Comparison of ENCODE assay signal across 8 cellular contexts in genomic region chr3:149507491-149508324, GRCh38. TPM values are rescaled to one million over a fixed set of nuclear protein-coding genes. Genes with fewer than 3 reads are reported as not detected.
DNase-seq lines count a peak whose midpoint lies in the region; ATAC-seq, FAIRE-seq and TF ChIP-seq lines count a peak whose summit lies in the region.

No MANE protein-coding gene starts in this region.

- H3K27ac ChIP-seq in GM12878 (ENCODE audit: control insufficient read depth, insufficient read depth), result no peak overlapping the region

- intact Hi-C loops in CD14-positive monocyte (cut with micrococcal nuclease), result no loop called here
- intact Hi-C loops in GM12878 (cut with micrococcal nuclease; ENCODE audit: unreplicated experiment), result no loop called here

- TF ChIP-seq POLR2A in GM12878 (IDR thresholded peaks at IDR 0.05; ENCODE audit: low read depth, low read length), result no peak

- POLR2A ChIA-PET in GM12878 (lab: Charles Lee), result no interaction called here

- in situ Hi-C loops in GM12878 (cut with MboI), result loop anchor here (5.0 to 25.0 kb wide), 2 partner anchors 265 to 680 kb away; no protein-coding TSS in a partner anchor

- TF ChIP-seq CTCF in CD14-positive monocyte (IDR thresholded peaks at IDR 0.05) (no peak), GM12878 (IDR thresholded peaks at IDR 0.05 in 2 of 3, conservative IDR thresholded peaks at IDR 0.05 in 1 of 3; ENCODE audit: control insufficient read depth in 2 of 3, extremely low read depth in 1 of 3, insufficient read depth in 1 of 3, low read depth in 3 of 3, low read length in 3 of 3) (no peak)

- H3K4me3 ChIP-seq in GM12878, result no peak overlapping the region

- peaks cover 0 to 2% (median 0%) of the 10 kb centered on the region in 7 donors for H3K9me3 Mint-ChIP-seq in CD14-positive monocyte
- no peaks in the 10 kb centered on the region for H3K9me3 Mint-ChIP-seq in natural killer cell treated with Interleukin-12 subunit alpha and Interleukin-12 subunit beta and Interleukin-15 and Interleukin-18, amount 100 ng/mL, for 72 hours

- peak overlapping the region; percentile 70 to 93 for H3K4me3 Mint-ChIP-seq in CD14-positive monocyte
- H3K4me3 Mint-ChIP-seq in natural killer cell treated with Interleukin-12 subunit alpha and Interleukin-12 subunit beta and Interleukin-15 and Interleukin-18, amount 100 ng/mL, for 72 hours, result peak overlapping the region; percentile 75

- CTCF ChIA-PET in GM12878 (lab: Yijun Ruan, JAX), result interaction anchor here (0.9 to 11.4 kb wide), 6 partner anchors 12 to 264 kb away, joined by 3 to 222 read pairs (median 4); no protein-coding TSS in a partner anchor

- peaks cover 29% of the 10 kb centered on the region for H3K4me1 Mint-ChIP-seq in CD14-positive monocyte
- H3K4me1 Mint-ChIP-seq in natural killer cell treated with Interleukin-12 subunit alpha and Interleukin-12 subunit beta and Interleukin-15 and Interleukin-18, amount 100 ng/mL, for 72 hours (ENCODE audit: low read depth in 2 of 2), result peaks cover 43 to 48% of the 10 kb centered on the region in 2 donors

- FAIRE-seq in GM12878 (lab: Jason Lieb, UNC), result no peak

- H3K9me3 ChIP-seq in GM12878 (replicated peaks; ENCODE audit: control insufficient read depth, insufficient read depth, low read length), result no peaks in the 10 kb centered on the region

- RAD21 ChIA-PET in GM12878 (lab: Charles Lee; ENCODE audit: unreplicated experiment), result interaction anchor here (0.8 to 3.4 kb wide), 2 partner anchors 61 to 151 kb away, joined by 3 to 10 read pairs; no protein-coding TSS in a partner anchor

- peak overlapping the region; percentile 1; the same call in 1 of the 2 replicates for H3K4me2 ChIP-seq in GM12878 (ENCODE audit: control insufficient read depth, insufficient read depth)

- SMC1A ChIA-PET in GM12878 (lab: Charles Lee; ENCODE audit: uncharacterized antibody, unreplicated experiment), result interaction anchor here (1.0 to 1.8 kb wide), 5 partner anchors 14 to 301 kb away, joined by 3 to 5 read pairs (median 3); no protein-coding TSS in a partner anchor

- TF ChIP-seq RAD21 in GM12878 (IDR thresholded peaks at IDR 0.05; ENCODE audit: insufficient read depth, low read depth, low read length), result no peak

- no peak overlapping the region for H3K9ac ChIP-seq in GM12878 (ENCODE audit: control insufficient read depth, insufficient read depth, low read length)

- H3K27ac Mint-ChIP-seq in CD14-positive monocyte, result peak overlapping the region; percentile 87 to 98 (median 97)
- H3K27ac Mint-ChIP-seq in natural killer cell treated with Interleukin-12 subunit alpha and Interleukin-12 subunit beta and Interleukin-15 and Interleukin-18, amount 100 ng/mL, for 72 hours, result peak overlapping the region; percentile 85 to 97

- no peaks in the 10 kb centered on the region for H3K36me3 Mint-ChIP-seq in CD14-positive monocyte
- H3K36me3 Mint-ChIP-seq in natural killer cell treated with Interleukin-12 subunit alpha and Interleukin-12 subunit beta and Interleukin-15 and Interleukin-18, amount 100 ng/mL, for 72 hours, result no peaks in the 10 kb centered on the region

- no peaks in the 10 kb centered on the region for H3K79me2 ChIP-seq in GM12878 (ENCODE audit: control insufficient read depth, insufficient read depth, low read length)

- no peaks in the 10 kb centered on the region for H3K36me3 ChIP-seq in GM12878 (ENCODE audit: control insufficient read depth in 2 of 2, insufficient read depth in 2 of 2, low read length in 1 of 2)

- H4K20me1 ChIP-seq in GM12878 (ENCODE audit: control insufficient read depth, insufficient read depth), result no peaks in the 10 kb centered on the region

- H3K27me3 Mint-ChIP-seq in CD14-positive monocyte (ENCODE audit: low read depth in 3 of 3), result peaks cover 5 to 15% (median 11%) of the 10 kb centered on the region in 3 donors
- H3K27me3 Mint-ChIP-seq in natural killer cell treated with Interleukin-12 subunit alpha and Interleukin-12 subunit beta and Interleukin-15 and Interleukin-18, amount 100 ng/mL, for 72 hours, result peaks cover 17 to 19% of the 10 kb centered on the region in 2 donors

- TF ChIP-seq EP300 in GM12878 (IDR thresholded peaks at IDR 0.05; ENCODE audit: borderline replicate concordance in 1 of 2, control insufficient read depth in 1 of 2, low read depth in 2 of 2, low read length in 2 of 2), result no peak

- H2AFZ ChIP-seq in GM12878 (ENCODE audit: control insufficient read depth, low read depth, low read length), result peak overlapping the region; percentile 42

- 26% methylated on average over 14 of the region's 14 CpGs for WGBS in GM12878 (ENCODE audit: insufficient coverage, insufficient replicate concordance, low lambda C conversion rate, missing lambda C conversion rate)

- no TSS peak for BruUV-seq in GM12878 (replicated peaks; lab: Mats Ljungman, UMichigan)

- peak; percentile 74 for ATAC-seq in GM12878
- peak; percentile 90 to 95 for ATAC-seq in natural killer cell treated with Interleukin-12 subunit alpha and Interleukin-12 subunit beta and Interleukin-15 and Interleukin-18, amount 100 ng/mL, for 72 hours
- no peak for ATAC-seq in HG03521 (IDR thresholded peaks at IDR 0.05; ENCODE audit: unreplicated experiment)
- no peak for ATAC-seq in HG02884 (IDR thresholded peaks at IDR 0.05; ENCODE audit: unreplicated experiment)

- DNase-seq in CD14-positive monocyte (ENCODE audit: low spot score) (peak; percentile 90), Kasumi-1 (lab: John Stamatoyannopoulos, UW) (peak; percentile 51 to 64), GM12878 (ENCODE audit: low read depth, low spot score) (peak; percentile 17), NCI-H69 (lab: John Stamatoyannopoulos, UW) (no peak), NCI-H446 treated with DMSO at 0.1 percent for 48 hours (lab: John Stamatoyannopoulos, UW) (no peak)
- peak; percentile 86 for DNase-seq in natural killer cell treated with Interleukin-12 subunit alpha and Interleukin-12 subunit beta and Interleukin-15 and Interleukin-18, amount 100 ng/mL, for 72 hours (ENCODE audit: low spot score)

- no peaks in the 10 kb centered on the region for H3K27me3 ChIP-seq in GM12878 (replicated peaks in 1 of 2; ENCODE audit: control insufficient read depth in 2 of 2, insufficient read depth in 2 of 2, low read length in 1 of 2)

- H3K4me1 ChIP-seq in GM12878 (ENCODE audit: control insufficient read depth, insufficient read depth, low read length), result no peaks in the 10 kb centered on the region; the same call in 1 of the 2 replicates

TF ChIP-seq in GM12878, 131 proteins besides CTCF, POLR2A, EP300 and RAD21 (continues in another document):
- TF ChIP-seq BHLHE40 (IDR thresholded peaks at IDR 0.05; ENCODE audit: borderline replicate concordance in 1 of 2, low read depth in 2 of 2, low read length in 1 of 2) (peak in 1 of 2 experiments; percentile 21; a peak in 1 of 4 replicates), ZSCAN29 (IDR thresholded peaks at IDR 0.05) (no peak), ZBTB33 (IDR thresholded peaks at IDR 0.05) (no peak)

RNA-seq across cellular contexts. Expression of gene TM4SF4, which starts 33.2 kb away (rescaled TPM):
- polyA plus RNA-seq in CD14-positive monocyte (under 1 TPM in 1 of 2 donors, not detected in 1; 0.08 TPM), GM12878 (2011; rRNA removed) (not detected in 2 replicates), GM12878 (2014; fragmentation: Illumina TruSeq; extraction: Trizol) (not detected in 2 replicates), GM12878 (2014; fragmentation: Nextera tagmentation; extraction: Ambion mirVana) (under 1 TPM in 1 of 2 experiments, not detected in 1; 0.06 TPM), GM12878 (2014; rRNA removed) (not detected in 2 replicates), GM12878 (2016; fragmentation: Nextera tagmentation; extraction: Ambion mirVana) (not detected)
- total RNA-seq in GM12878 (2013; cell fraction: nucleolus; rRNA removed), result not detected in 2 replicates
- total RNA-seq in GM12878 (2014; rRNA removed) (not detected in 2 replicates), GM12878 (2014; rRNA removed; fragmentation: Illumina TruSeq; extraction: Trizol) (not detected in 2 replicates), GM12878 (2021) (1.3 and 1.7 TPM in 2 replicates)
- polyA plus RNA-seq in GM12878 (2011; ENCODE audit: low read depth), result not detected
- not detected in 2 replicates for polyA plus RNA-seq in GM12878 (2011; cell fraction: cytosol; rRNA removed)
- not detected in 2 replicates for polyA plus RNA-seq in GM12878 (2011; cell fraction: nucleus; rRNA removed)
- polyA plus RNA-seq in GM12878 (2012), result not detected in 2 replicates
- polyA minus RNA-seq in GM12878 (2011; rRNA and poly(A)+ RNA removed), result not detected in 2 replicates
- polyA minus RNA-seq in GM12878 (2011; cell fraction: cytosol; rRNA and poly(A)+ RNA removed), result not detected in 2 replicates
- polyA minus RNA-seq in GM12878 (2011; cell fraction: nucleus; rRNA and poly(A)+ RNA removed), result not detected in 2 replicates
- total RNA-seq in natural killer cell treated with Interleukin-12 subunit alpha and Interleukin-12 subunit beta and Interleukin-15 and Interleukin-18, amount 100 ng/mL, for 72 hours, result not detected

Comparison
In these comparisons a context has a peak if more than half of its experiments do, and no peak if none do; other contexts are left out.
1. DNase-seq: peak in CD14-positive monocyte (single experiment), Kasumi-1 (2 of 2), GM12878 (single experiment) and natural killer cell treated with Interleukin-12 subunit alpha and Interleukin-12 subunit beta and Interleukin-15 and Interleukin-18, amount 100 ng/mL, for 72 hours (single experiment); none in NCI-H69 (single experiment) and NCI-H446 treated with DMSO at 0.1 percent for 48 hours (single experiment).
2. ATAC-seq: peak in GM12878 (single experiment) and natural killer cell treated with Interleukin-12 subunit alpha and Interleukin-12 subunit beta and Interleukin-15 and Interleukin-18, amount 100 ng/mL, for 72 hours (2 of 2); none in HG03521 (single experiment) and HG02884 (single experiment).